In the genomic region with DNA sequence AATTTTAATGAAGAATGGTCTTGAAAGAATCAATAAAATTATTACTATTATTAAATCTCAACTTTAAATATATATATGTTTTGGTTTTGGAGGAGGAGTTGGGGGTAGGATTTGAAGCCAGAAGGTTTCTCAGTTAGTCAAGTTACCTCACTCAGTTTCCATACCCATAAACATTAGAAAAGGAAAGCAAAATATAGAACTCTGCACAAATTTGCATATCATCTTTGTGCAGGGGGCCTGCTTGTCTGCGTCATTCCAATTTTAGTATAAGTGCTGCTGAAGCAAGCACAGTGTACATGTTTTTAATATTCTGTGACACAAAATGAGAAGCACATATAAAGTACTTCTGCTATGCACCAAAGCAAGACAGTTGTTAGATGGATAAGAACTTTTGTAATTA, we compare ENCODE assay signal across 14 cellular contexts.
DNase-seq lines count a peak whose midpoint lies in the region; ATAC-seq and TF ChIP-seq lines count a peak whose summit lies in the region.
"Had no signal": no experiment of that assay in that cellular context is flagged by ENCODE, and none has a peak within 500 bp of the region (broad histone marks: within the 10 kb centered on the region; RNA-seq: fewer than 3 reads in every experiment).

No MANE protein-coding gene starts in this region.

- H3K9me2 ChIP-seq in SU-DHL-6 (replicated peaks; ENCODE audit: insufficient read depth, low read length), result no peaks in the 10 kb centered on the region

- no peak overlapping the region for H2AFZ ChIP-seq in SU-DHL-6 (ENCODE audit: low read depth, low read length, severe bottlenecking)

- H3K27me3 ChIP-seq in SU-DHL-6 (ENCODE audit: low read length), result no peaks in the 10 kb centered on the region

- no peaks in the 10 kb centered on the region for H3K79me2 ChIP-seq in SU-DHL-6 (ENCODE audit: insufficient read depth, low read length)

- no peaks in the 10 kb centered on the region for H4K20me1 ChIP-seq in SU-DHL-6 (ENCODE audit: low read depth, low read length)

- H3K4me2 ChIP-seq in SU-DHL-6 (ENCODE audit: low read depth, low read length, poor library complexity, severe bottlenecking), result peak overlapping the region; percentile 40

- H3K4me3 ChIP-seq in SU-DHL-6 (ENCODE audit: insufficient read depth, low read length, poor library complexity, severe bottlenecking), result no peak overlapping the region
- H3K4me3 ChIP-seq: lung had no signal

- no peak for TF ChIP-seq CTCF in SU-DHL-6 (IDR thresholded peaks at IDR 0.05; ENCODE audit: insufficient read depth, low read length, poor library complexity, severe bottlenecking)

- no peaks in the 10 kb centered on the region for H3K9me3 ChIP-seq in SU-DHL-6 (ENCODE audit: insufficient read depth, low read length)

- H3K36me3 ChIP-seq in SU-DHL-6 (ENCODE audit: low read length), result no peaks in the 10 kb centered on the region

- DNase-seq in cortex of kidney (lab: John Stamatoyannopoulos, UW), result no peak
- no peak for DNase-seq in HEK293T (ENCODE audit: extremely low spot score)
- no peak for DNase-seq in midbrain (lab: John Stamatoyannopoulos, UW)
- DNase-seq in Ammon's horn (ENCODE audit: low spot score), result no peak
- DNase-seq: amniotic stem cell; effector CD8-positive, alpha-beta T cell; head of caudate nucleus; stimulated activated CD4-positive, alpha-beta T cell treated with anti-CD3 and anti-CD28 coated beads, Interleukin-4, amount 100 ng/mL, for 1 hour; T-helper 9 cell had no signal

- H3K27ac ChIP-seq in SU-DHL-6 (ENCODE audit: low read depth, low read length), result no peak overlapping the region

- POLR2A ChIA-PET in HEK293T (lab: Yijun Ruan, JAX), result no interaction called here

- peak; percentile 93 for ATAC-seq in GM18873 (IDR thresholded peaks at IDR 0.05; ENCODE audit: low FRiP score, unreplicated experiment)
- peak; percentile 90 for ATAC-seq in GM21528 (IDR thresholded peaks at IDR 0.05; ENCODE audit: low FRiP score, unreplicated experiment)
- ATAC-seq in HG03064 (IDR thresholded peaks at IDR 0.05; ENCODE audit: low read depth, unreplicated experiment), result peak; percentile 76

- CTCF ChIA-PET in HEK293T (lab: Yijun Ruan, JAX), result interaction anchor here (1.2 kb wide), 1 partner anchor 18 kb away, joined by 3 read pairs; no protein-coding TSS in a partner anchor

- no peak overlapping the region for H3K9ac ChIP-seq in SU-DHL-6 (ENCODE audit: low read length)

- H3F3A ChIP-seq in SU-DHL-6 (ENCODE audit: insufficient read depth), result no peaks in the 10 kb centered on the region

TF ChIP-seq in HEK293T, 16 proteins besides CTCF, POLR2A, EP300 and RAD21:
- TF ChIP-seq HDGF (IDR thresholded peaks at IDR 0.05; ENCODE audit: borderline replicate concordance) (no peak), L3MBTL2 (conservative IDR thresholded peaks at IDR 0.05) (no peak), ZNF384 (IDR thresholded peaks at IDR 0.05) (no peak), ARNT (IDR thresholded peaks at IDR 0.05) (no peak), BHLHE40 (IDR thresholded peaks at IDR 0.05; ENCODE audit: borderline replicate concordance) (no peak), SP1 (IDR thresholded peaks at IDR 0.05) (no peak), CTBP1 (IDR thresholded peaks at IDR 0.05; ENCODE audit: borderline replicate concordance) (no peak), FOXM1 (IDR thresholded peaks at IDR 0.05; ENCODE audit: borderline replicate concordance) (no peak), NFRKB (IDR thresholded peaks at IDR 0.05) (no peak), LEF1 (IDR thresholded peaks at IDR 0.05; ENCODE audit: borderline replicate concordance) (no peak), ELF4 (IDR thresholded peaks at IDR 0.05) (no peak), FOXA1 (IDR thresholded peaks at IDR 0.05) (no peak), SUZ12 (IDR thresholded peaks at IDR 0.05) (no peak), TARDBP (IDR thresholded peaks at IDR 0.05) (no peak), FOXK2 (IDR thresholded peaks at IDR 0.05) (no peak)
- TF ChIP-seq, protein P1, sequence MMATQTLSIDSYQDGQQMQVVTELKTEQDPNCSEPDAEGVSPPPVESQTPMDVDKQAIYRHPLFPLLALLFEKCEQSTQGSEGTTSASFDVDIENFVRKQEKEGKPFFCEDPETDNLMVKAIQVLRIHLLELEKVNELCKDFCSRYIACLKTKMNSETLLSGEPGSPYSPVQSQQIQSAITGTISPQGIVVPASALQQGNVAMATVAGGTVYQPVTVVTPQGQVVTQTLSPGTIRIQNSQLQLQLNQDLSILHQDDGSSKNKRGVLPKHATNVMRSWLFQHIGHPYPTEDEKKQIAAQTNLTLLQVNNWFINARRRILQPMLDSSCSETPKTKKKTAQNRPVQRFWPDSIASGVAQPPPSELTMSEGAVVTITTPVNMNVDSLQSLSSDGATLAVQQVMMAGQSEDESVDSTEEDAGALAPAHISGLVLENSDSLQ (IDR thresholded peaks at IDR 0.05), result no peak
TF ChIP-seq in HEK293T: peak in this region for 0.
